8 cellular contexts compared by ENCODE assay signal in genomic region chr11:18321991-18322711, GRCh38. TPM values are rescaled to one million over a fixed set of nuclear protein-coding genes. Genes with fewer than 3 reads are reported as not detected.
DNase-seq lines count a peak whose midpoint lies in the region; ATAC-seq and TF ChIP-seq lines count a peak whose summit lies in the region.

TSS of gene GTF2H1 (plus strand) at chr11:18322567. CDS start at chr11:18333075, 10,508 bp downstream.
A gene with protein sequence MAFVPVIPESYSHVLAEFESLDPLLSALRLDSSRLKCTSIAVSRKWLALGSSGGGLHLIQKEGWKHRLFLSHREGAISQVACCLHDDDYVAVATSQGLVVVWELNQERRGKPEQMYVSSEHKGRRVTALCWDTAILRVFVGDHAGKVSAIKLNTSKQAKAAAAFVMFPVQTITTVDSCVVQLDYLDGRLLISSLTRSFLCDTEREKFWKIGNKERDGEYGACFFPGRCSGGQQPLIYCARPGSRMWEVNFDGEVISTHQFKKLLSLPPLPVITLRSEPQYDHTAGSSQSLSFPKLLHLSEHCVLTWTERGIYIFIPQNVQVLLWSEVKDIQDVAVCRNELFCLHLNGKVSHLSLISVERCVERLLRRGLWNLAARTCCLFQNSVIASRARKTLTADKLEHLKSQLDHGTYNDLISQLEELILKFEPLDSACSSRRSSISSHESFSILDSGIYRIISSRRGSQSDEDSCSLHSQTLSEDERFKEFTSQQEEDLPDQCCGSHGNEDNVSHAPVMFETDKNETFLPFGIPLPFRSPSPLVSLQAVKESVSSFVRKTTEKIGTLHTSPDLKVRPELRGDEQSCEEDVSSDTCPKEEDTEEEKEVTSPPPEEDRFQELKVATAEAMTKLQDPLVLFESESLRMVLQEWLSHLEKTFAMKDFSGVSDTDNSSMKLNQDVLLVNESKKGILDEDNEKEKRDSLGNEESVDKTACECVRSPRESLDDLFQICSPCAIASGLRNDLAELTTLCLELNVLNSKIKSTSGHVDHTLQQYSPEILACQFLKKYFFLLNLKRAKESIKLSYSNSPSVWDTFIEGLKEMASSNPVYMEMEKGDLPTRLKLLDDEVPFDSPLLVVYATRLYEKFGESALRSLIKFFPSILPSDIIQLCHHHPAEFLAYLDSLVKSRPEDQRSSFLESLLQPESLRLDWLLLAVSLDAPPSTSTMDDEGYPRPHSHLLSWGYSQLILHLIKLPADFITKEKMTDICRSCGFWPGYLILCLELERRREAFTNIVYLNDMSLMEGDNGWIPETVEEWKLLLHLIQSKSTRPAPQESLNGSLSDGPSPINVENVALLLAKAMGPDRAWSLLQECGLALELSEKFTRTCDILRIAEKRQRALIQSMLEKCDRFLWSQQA (minus strand): TSS chr11:18322140. CDS start chr11:18317858, 4,282 bp downstream.

- H3K4me3 ChIP-seq in A673 (ENCODE audit: low read depth, low read length, poor library complexity, severe bottlenecking) (peak within 1 kb of the TSS; percentile 61), breast epithelium (peak within 1 kb of the TSS; percentile 84 to 92 (median 88)), iPS-18c (ENCODE audit: insufficient read depth, low read depth, low read length) (peak within 1 kb of the TSS; percentile 97), skin epidermis (peak within 1 kb of the TSS; percentile 55 to 97 (median 85))

- H3K27me3 ChIP-seq in A673 (replicated peaks; ENCODE audit: insufficient read depth, low read depth, low read length, poor library complexity) (no peaks in the 10 kb centered on the region), breast epithelium (no peaks in the 10 kb centered on the region)

- peak; percentile 85 for TF ChIP-seq POLR2A in breast epithelium (IDR thresholded peaks at IDR 0.05)

- no TSS peak for BruUV-seq in A673 (replicated peaks; lab: Mats Ljungman, UMichigan)

- POLR2A ChIA-PET in A673 (lab: Charles Lee; ENCODE audit: low non-redundant PET) = interaction anchor here (0.7 to 0.8 kb wide), 2 partner anchors 25 to 72 kb away, joined by 4 to 6 read pairs; partner anchors contain the start of gene LDHA

- peak within 1 kb of the TSS; percentile 98 for H3K27ac ChIP-seq in A673 (ENCODE audit: low read depth, low read length, poor library complexity, severe bottlenecking)
- peak within 1 kb of the TSS; percentile 95 for H3K27ac ChIP-seq in VCaP
- peak within 1 kb of the TSS; percentile 99 for H3K27ac ChIP-seq in breast epithelium
- H3K27ac ChIP-seq in skin epidermis = peak within 1 kb of the TSS; percentile 91 to 100 (median 98)

- H3K36me3 ChIP-seq in A673 (ENCODE audit: insufficient read depth, low read length, poor library complexity, severe bottlenecking) = peaks cover 17% of the 10 kb centered on the region
- no peaks in the 10 kb centered on the region for H3K36me3 ChIP-seq in breast epithelium

- intact Hi-C loops in A673 (cut with micrococcal nuclease; ENCODE audit: unreplicated experiment) = loop anchor here (2.0 kb wide), 1 partner anchor 73 kb away; the partner anchor contains the start of gene LDHA
- intact Hi-C loops in breast epithelium (cut with DNase I; ENCODE audit: low total_unique reads) = loop anchor here (5.0 to 10.0 kb wide), 2 partner anchors 73 to 205 kb away; partner anchors contain the start of genes LDHA and TSG101

- peak; percentile 85 for ATAC-seq in GM18868 (IDR thresholded peaks at IDR 0.05; ENCODE audit: unreplicated experiment)
- peak; percentile 81 for ATAC-seq in HG03108 (IDR thresholded peaks at IDR 0.05; ENCODE audit: unreplicated experiment)

- CTCF ChIA-PET in A673 (lab: Charles Lee) = no interaction called here

- H3K9me3 ChIP-seq in A673 (ENCODE audit: low read depth, low read length, poor library complexity, severe bottlenecking) (no peaks in the 10 kb centered on the region), breast epithelium (no peaks in the 10 kb centered on the region), iPS-18c (ENCODE audit: control insufficient read depth, insufficient read depth, low read length) (no peaks in the 10 kb centered on the region)

- H3K4me1 ChIP-seq in A673 (ENCODE audit: insufficient read depth, low read length, poor library complexity, severe bottlenecking) (peaks cover 15% of the 10 kb centered on the region), breast epithelium (peaks cover 0 to 21% of the 10 kb centered on the region in 2 donors)

- TF ChIP-seq CTCF in A673 (conservative IDR thresholded peaks at IDR 0.05; ENCODE audit: low read depth, low read length) = no peak
- TF ChIP-seq CTCF in VCaP (conservative IDR thresholded peaks at IDR 0.05) = no peak
- TF ChIP-seq CTCF in breast epithelium (IDR thresholded peaks at IDR 0.05) = peak in 1 of 3 donors; percentile 11

- DNase-seq in A673 (ENCODE audit: low spot score) = peak; percentile 98
- peak; percentile 97 for DNase-seq in NCI-H2196 (lab: John Stamatoyannopoulos, UW; ENCODE audit: unreplicated experiment)
- peak; percentile 94 to 96 for DNase-seq in breast epithelium (ENCODE audit: low spot score in 2 of 2)

RNA-seq across cellular contexts. Expression of gene GTF2H1, which starts in this region (rescaled TPM):
- 46.9 and 56.2 TPM in 2 replicates for total RNA-seq in A673 (2021)
- total RNA-seq in breast epithelium = 10 to 100 TPM; 73.1 to 83.7 (median 74.4) TPM

RNA-seq across cellular contexts. Expression of the second gene that starts in this region (rescaled TPM):
- 17.7 and 18.9 TPM in 2 replicates for total RNA-seq in A673 (2021)
- total RNA-seq in breast epithelium = 100 to 1,000 TPM in 1 of 3 donors, 10 to 100 TPM in 2; 18.7 to 166 (median 57.0) TPM

Comparison
In these comparisons a context has a peak if more than half of its experiments do, and no peak if none do; other contexts are left out.
1. Peak in every context shown above with its lines: DNase-seq, ATAC-seq, H3K4me3 ChIP-seq and H3K27ac ChIP-seq.